ENCODE assay signal across 21 cellular contexts in genomic region chr22:46635756-46636155, GRCh38. TPM values are rescaled to one million over a fixed set of nuclear protein-coding genes. Genes with fewer than 3 reads are reported as not detected.
DNase-seq lines count a peak whose midpoint lies in the region; ATAC-seq, FAIRE-seq and TF ChIP-seq lines count a peak whose summit lies in the region.
"Had no signal": no experiment of that assay in that cellular context is flagged by ENCODE, and none has a peak within 500 bp of the region (broad histone marks: within the 10 kb centered on the region; RNA-seq: fewer than 3 reads in every experiment).

No MANE protein-coding gene starts in this region.

- H3K4me3 ChIP-seq in HepG2 (replicated peaks in 1 of 3; ENCODE audit: insufficient read depth in 1 of 3, low read depth in 2 of 3, low read length in 3 of 3) (no peak overlapping the region), transverse colon (no peak overlapping the region)
- H3K4me3 ChIP-seq: gastroesophageal sphincter, HAP-1, sigmoid colon, vagina had no signal

- peaks cover 2% of the 10 kb centered on the region for H3K36me3 Mint-ChIP-seq in activated naive CD4-positive, alpha-beta T cell treated with anti-CD3 and anti-CD28 coated beads, Interleukin-2, amount 10 ng/mL, durations not matched to agents 7 days and 5 days
- no peaks in the 10 kb centered on the region for H3K36me3 Mint-ChIP-seq in WTC11
- no peaks in the 10 kb centered on the region for H3K36me3 Mint-ChIP-seq in activated T-helper 2 cell treated with anti-CD3 and anti-CD28 coated beads, Interferon-gamma antibody, Interleukin-2, Interleukin-4, amounts not matched to agents 10 μg/mL and 5 μg/mL and 100 μg/mL, durations not matched to agents 14 hours and 24 hours and 36 hours (ENCODE audit: low read depth)
- H3K36me3 Mint-ChIP-seq: activated naive CD8-positive, alpha-beta T cell had no signal

- TF ChIP-seq EP300 in HepG2 (IDR thresholded peaks at IDR 0.05; ENCODE audit: low read depth in 2 of 2, low read length in 2 of 2) = no peak
- no peak for TF ChIP-seq EP300 in HepG2 (CRISPR knock-in tag; IDR thresholded peaks at IDR 0.05; ENCODE audit: borderline replicate concordance)
- no peak for TF ChIP-seq EP300 in transverse colon (IDR thresholded peaks at IDR 0.05; ENCODE audit: low read depth)

- no peaks in the 10 kb centered on the region for H4K20me1 ChIP-seq in HepG2 (ENCODE audit: insufficient read depth, low read length)

- H3K36me3 ChIP-seq in HepG2 (replicated peaks in 1 of 2; ENCODE audit: control insufficient read depth in 1 of 2, insufficient read depth in 2 of 2, low read length in 2 of 2) (no peaks in the 10 kb centered on the region), transverse colon (no peaks in the 10 kb centered on the region)
- H3K36me3 ChIP-seq: HAP-1, sigmoid colon, vagina had no signal

- H3K27me3 ChIP-seq in HepG2 (ENCODE audit: control insufficient read depth in 1 of 2, insufficient read depth in 2 of 2, low read length in 2 of 2) = no peaks in the 10 kb centered on the region
- H3K27me3 ChIP-seq in transverse colon = no peaks in the 10 kb centered on the region
- H3K27me3 ChIP-seq: gastroesophageal sphincter, sigmoid colon, vagina had no signal

- H3K4me1 Mint-ChIP-seq in activated naive CD4-positive, alpha-beta T cell treated with anti-CD3 and anti-CD28 coated beads, Interleukin-2, amount 10 ng/mL, durations not matched to agents 7 days and 5 days = peaks cover 3% of the 10 kb centered on the region
- H3K4me1 Mint-ChIP-seq in WTC11 = peaks cover 17% of the 10 kb centered on the region
- H3K4me1 Mint-ChIP-seq in activated T-helper 2 cell treated with anti-CD3 and anti-CD28 coated beads, Interferon-gamma antibody, Interleukin-2, Interleukin-4, amounts not matched to agents 10 μg/mL and 5 μg/mL and 100 μg/mL, durations not matched to agents 14 hours and 24 hours and 36 hours (ENCODE audit: low read depth) = no peaks in the 10 kb centered on the region

- WGBS in HepG2 (ENCODE audit: low lambda C conversion rate) = 44% methylated on average over 1 of the region's 11 CpGs
- WGBS in transverse colon (ENCODE audit: low coverage in 1 of 2), 2 donors = 82% methylated on average over 9 of the region's 11 CpGs; no CpG with 5 or more reads in 1 of the 2 donors

- H3K9me3 Mint-ChIP-seq in activated naive CD4-positive, alpha-beta T cell treated with anti-CD3 and anti-CD28 coated beads, Interleukin-2, amount 10 ng/mL, durations not matched to agents 7 days and 5 days = no peaks in the 10 kb centered on the region
- H3K9me3 Mint-ChIP-seq in WTC11 = no peaks in the 10 kb centered on the region
- H3K9me3 Mint-ChIP-seq in activated T-helper 2 cell treated with anti-CD3 and anti-CD28 coated beads, Interferon-gamma antibody, Interleukin-2, Interleukin-4, amounts not matched to agents 10 μg/mL and 5 μg/mL and 100 μg/mL, durations not matched to agents 14 hours and 24 hours and 36 hours = no peaks in the 10 kb centered on the region
- H3K9me3 Mint-ChIP-seq: nephron; stimulated activated effector memory CD8-positive, alpha-beta T cell treated with anti-CD3 and anti-CD28 coated beads, Interleukin-12 subunit alpha, Interleukin-12 subunit beta, amount 100 ng/mL, for 72 hours had no signal

- H3K4me2 ChIP-seq in HepG2 (ENCODE audit: low read depth, low read length) = no peak overlapping the region

- no peak for FAIRE-seq in HepG2 (lab: Jason Lieb, UNC)
- FAIRE-seq: keratinocyte had no signal

- peak; percentile 35 for DNase-seq in activated naive CD4-positive, alpha-beta T cell treated with anti-CD3 and anti-CD28 coated beads, Interleukin-2, amount 10 ng/mL, durations not matched to agents 7 days and 5 days
- no peak for DNase-seq in activated naive CD4-positive, alpha-beta T cell (lab: John Stamatoyannopoulos, UW)
- DNase-seq in WTC11 (ENCODE audit: low spot score) = peak; percentile 38
- DNase-seq in HepG2 (ENCODE audit: low spot score) = no peak
- no peak for DNase-seq in transverse colon
- no peak for DNase-seq in NCI-H774 (lab: John Stamatoyannopoulos, UW)
- DNase-seq in activated T-helper 2 cell treated with anti-CD3 and anti-CD28 coated beads, Interferon-gamma antibody, Interleukin-2, Interleukin-4, amounts not matched to agents 10 μg/mL and 5 μg/mL and 100 μg/mL, durations not matched to agents 14 hours and 24 hours and 36 hours (ENCODE audit: low spot score) = no peak
- DNase-seq: activated T-cell treated with anti-CD3 and anti-CD28 coated beads for 4 hours; Calu3; central memory CD4-positive, alpha-beta T cell; NCI-H1417 treated with DMSO at 0.1 percent for 48 hours; sigmoid colon had no signal

- no peak overlapping the region for H3K9ac ChIP-seq in HepG2 (ENCODE audit: insufficient read depth, low read depth, low read length)

- POLR2A ChIA-PET in WTC11 (lab: Charles Lee) = interaction anchor here (1.1 kb wide), 1 partner anchor 8 kb away, joined by 3 read pairs; no protein-coding TSS in a partner anchor
- POLR2A ChIA-PET in HepG2 (lab: Yijun Ruan, JAX) = interaction anchor here (1.3 kb wide), 2 partner anchors 16 to 26 kb away, joined by 4 to 7 read pairs; no protein-coding TSS in a partner anchor

- no peak overlapping the region for H3K4me3 Mint-ChIP-seq in activated naive CD4-positive, alpha-beta T cell treated with anti-CD3 and anti-CD28 coated beads, Interleukin-2, amount 10 ng/mL, durations not matched to agents 7 days and 5 days
- no peak overlapping the region for H3K4me3 Mint-ChIP-seq in WTC11
- no peak overlapping the region for H3K4me3 Mint-ChIP-seq in activated T-helper 2 cell treated with anti-CD3 and anti-CD28 coated beads, Interferon-gamma antibody, Interleukin-2, Interleukin-4, amounts not matched to agents 10 μg/mL and 5 μg/mL and 100 μg/mL, durations not matched to agents 14 hours and 24 hours and 36 hours (ENCODE audit: low read depth)
- H3K4me3 Mint-ChIP-seq: activated naive CD8-positive, alpha-beta T cell; nephron; stimulated activated effector memory CD8-positive, alpha-beta T cell treated with anti-CD3 and anti-CD28 coated beads, Interleukin-12 subunit alpha, Interleukin-12 subunit beta, amount 100 ng/mL, for 72 hours had no signal

- H2AFZ ChIP-seq in HepG2 (ENCODE audit: low read length) = no peak overlapping the region

- no TSS peak for BruUV-seq in HepG2 (replicated peaks; lab: Mats Ljungman, UMichigan)

- no peaks in the 10 kb centered on the region for H3K79me2 ChIP-seq in HepG2 (ENCODE audit: insufficient read depth, low read length)

- no peaks in the 10 kb centered on the region for H3K27me3 Mint-ChIP-seq in activated naive CD4-positive, alpha-beta T cell treated with anti-CD3 and anti-CD28 coated beads, Interleukin-2, amount 10 ng/mL, durations not matched to agents 7 days and 5 days
- H3K27me3 Mint-ChIP-seq in WTC11 (ENCODE audit: low read depth) = no peaks in the 10 kb centered on the region
- H3K27me3 Mint-ChIP-seq in activated T-helper 2 cell treated with anti-CD3 and anti-CD28 coated beads, Interferon-gamma antibody, Interleukin-2, Interleukin-4, amounts not matched to agents 10 μg/mL and 5 μg/mL and 100 μg/mL, durations not matched to agents 14 hours and 24 hours and 36 hours (ENCODE audit: low read depth) = no peaks in the 10 kb centered on the region
- H3K27me3 Mint-ChIP-seq: activated naive CD8-positive, alpha-beta T cell had no signal

- peak; percentile 33; the same call in 1 of the 2 replicates for TF ChIP-seq RAD21 in HepG2 (CRISPR knock-in tag; IDR thresholded peaks at IDR 0.05)

- in situ Hi-C loops in HepG2 (cut with HindIII; ENCODE audit: extremely low pct_ligation_motif_present, low pct_unique_long_range_greater_than_20kb) (no loop called here), transverse colon (cut with MboI; ENCODE audit: low pct_ligation_motif_present in 1 of 4, low pct_unique_long_range_greater_than_20kb in 1 of 4, low sequenced_read_pairs in 3 of 4) (no loop called here)

- H3K27ac ChIP-seq in HepG2 (ENCODE audit: extremely low read length, insufficient read depth, low read length) (peak overlapping the region; percentile 51), transverse colon (peak overlapping the region in 3 of 4 donors; percentile 17 to 63 (median 42))
- H3K27ac ChIP-seq: vagina had no signal

- no peaks in the 10 kb centered on the region for H3K9me3 ChIP-seq in HepG2 (ENCODE audit: low read length)
- no peaks in the 10 kb centered on the region for H3K9me3 ChIP-seq in transverse colon
- H3K9me3 ChIP-seq: gastroesophageal sphincter, HAP-1, sigmoid colon, vagina had no signal

- no peak for TF ChIP-seq POLR2A in HepG2 (IDR thresholded peaks at IDR 0.05; ENCODE audit: insufficient read depth in 1 of 2, low read depth in 2 of 2, low read length in 2 of 2)
- TF ChIP-seq POLR2A in transverse colon (IDR thresholded peaks at IDR 0.05) = no peak

- CTCF ChIA-PET in activated naive CD4-positive, alpha-beta T cell treated with anti-CD3 and anti-CD28 coated beads, Interleukin-2, amount 10 ng/mL, durations not matched to agents 7 days and 5 days (lab: Charles Lee) = interaction anchor here (1.9 kb wide), 1 partner anchor 72 kb away, joined by 6 read pairs; no protein-coding TSS in a partner anchor
- CTCF ChIA-PET in WTC11 (lab: Charles Lee) (interaction anchor here (0.8 to 2.6 kb wide), 4 partner anchors 8 to 72 kb away, joined by 3 to 28 read pairs (median 4); no protein-coding TSS in a partner anchor), HepG2 (lab: Yijun Ruan, JAX; ENCODE audit: low intra/inter-chr PET ratio, low total read pairs) (interaction anchor here (0.7 kb wide), 1 partner anchor 72 kb away, joined by 3 read pairs; no protein-coding TSS in a partner anchor)

- peaks cover 59% of the 10 kb centered on the region for H3K4me1 ChIP-seq in HepG2 (ENCODE audit: insufficient read depth, low read length)
- H3K4me1 ChIP-seq in transverse colon = peaks cover 0 to 28% (median 5%) of the 10 kb centered on the region in 4 donors
- H3K4me1 ChIP-seq: HAP-1 had no signal

- TF ChIP-seq CTCF in WTC11 (IDR thresholded peaks at IDR 0.05) (no peak), HepG2 (CRISPR knock-in tag; IDR thresholded peaks at IDR 0.05) (peak; percentile 48; the same call in 1 of the 2 replicates), transverse colon (IDR thresholded peaks at IDR 0.05) (no peak)

- intact Hi-C loops in HepG2 (cut with micrococcal nuclease; ENCODE audit: unreplicated experiment) = loop anchor here (5.0 kb wide), 1 partner anchor 73 kb away; no protein-coding TSS in a partner anchor
- intact Hi-C loops in transverse colon (cut with DNase I; ENCODE audit: low total_unique reads) = no loop called here
- intact Hi-C loops in activated T-helper 2 cell treated with anti-CD3 and anti-CD28 coated beads, Interferon-gamma antibody, Interleukin-2, Interleukin-4, amounts not matched to agents 10 μg/mL and 5 μg/mL and 100 μg/mL, durations not matched to agents 14 hours and 24 hours and 36 hours (cut with micrococcal nuclease) = no loop called here

- ATAC-seq in WTC11 = peak; percentile 68
- ATAC-seq in HepG2 = peak; percentile 57
- no peak for ATAC-seq in HG03045 (IDR thresholded peaks at IDR 0.05; ENCODE audit: unreplicated experiment)
- ATAC-seq: activated CD4-positive, CD25-positive, alpha-beta regulatory T cell treated with anti-CD3 and anti-CD28 coated beads, Interleukin-2, amount 50 U/mL, for 24 hours; gastroesophageal sphincter; stimulated activated effector memory CD8-positive, alpha-beta T cell treated with anti-CD3 and anti-CD28 coated beads, Interleukin-12 subunit alpha, Interleukin-12 subunit beta, amount 100 ng/mL, for 72 hours had no signal

- no peak overlapping the region for H3K27ac Mint-ChIP-seq in activated naive CD4-positive, alpha-beta T cell treated with anti-CD3 and anti-CD28 coated beads, Interleukin-2, amount 10 ng/mL, durations not matched to agents 7 days and 5 days
- no peak overlapping the region for H3K27ac Mint-ChIP-seq in WTC11
- H3K27ac Mint-ChIP-seq in activated T-helper 2 cell treated with anti-CD3 and anti-CD28 coated beads, Interferon-gamma antibody, Interleukin-2, Interleukin-4, amounts not matched to agents 10 μg/mL and 5 μg/mL and 100 μg/mL, durations not matched to agents 14 hours and 24 hours and 36 hours = no peak overlapping the region
- H3K27ac Mint-ChIP-seq: activated naive CD8-positive, alpha-beta T cell; stimulated activated effector memory CD8-positive, alpha-beta T cell treated with anti-CD3 and anti-CD28 coated beads, Interleukin-12 subunit alpha, Interleukin-12 subunit beta, amount 100 ng/mL, for 72 hours had no signal

RNA-seq across cellular contexts. Expression of gene GRAMD4, which starts 15.6 kb away (rescaled TPM):
- total RNA-seq in WTC11 (2021) = 32.8 to 41.0 TPM (median 33.1 TPM) in 3 replicates
- 12.9 and 15.7 TPM in 2 replicates for total RNA-seq in HepG2 (2016; rRNA removed; fragmentation: Illumina TruSeq; extraction: Trizol)
- 14.1 and 16.3 TPM in 2 replicates for total RNA-seq in HepG2 (2016; cell fraction: cytosol; rRNA removed; fragmentation: Illumina TruSeq; extraction: Trizol; ENCODE audit: low read depth)
- total RNA-seq in HepG2 (2016; cell fraction: insoluble cytoplasmic fraction; rRNA removed; fragmentation: Illumina TruSeq; extraction: Trizol) = 6.4 and 16.5 TPM in 2 replicates
- 12.4 and 12.8 TPM in 2 replicates for total RNA-seq in HepG2 (2016; cell fraction: membrane; rRNA removed; fragmentation: Illumina TruSeq; extraction: Trizol)
- total RNA-seq in HepG2 (2016; cell fraction: nucleus; rRNA removed; fragmentation: Illumina TruSeq; extraction: Trizol) = 23.1 and 33.6 TPM in 2 replicates
- 15.2 and 16.8 TPM in 2 replicates for polyA plus RNA-seq in HepG2 (2011; rRNA removed)
- 9.6 and 13.3 TPM in 2 replicates for polyA plus RNA-seq in HepG2 (2011; cell fraction: cytosol; rRNA removed)
- 31.6 and 32.7 TPM in 2 replicates for polyA plus RNA-seq in HepG2 (2011; cell fraction: nucleus; rRNA removed)
- polyA plus RNA-seq in HepG2 (2012) = 11.1 and 12.7 TPM in 2 replicates
- 2.2 and 2.8 TPM in 2 replicates for polyA plus RNA-seq in HepG2 (2016; cell fraction: cytosol; fragmentation: Illumina TruSeq; extraction: Trizol; ENCODE audit: low read depth)
- 5.3 and 6.3 TPM in 2 replicates for polyA plus RNA-seq in HepG2 (2016; cell fraction: insoluble cytoplasmic fraction; fragmentation: Illumina TruSeq; extraction: Trizol; ENCODE audit: low read depth)
- 4.4 and 6.1 TPM in 2 replicates for polyA plus RNA-seq in HepG2 (2016; cell fraction: membrane; fragmentation: Illumina TruSeq; extraction: Trizol; ENCODE audit: low read depth)
- 20.4 and 22.4 TPM in 2 replicates for polyA plus RNA-seq in HepG2 (2016; cell fraction: nucleus; fragmentation: Illumina TruSeq; extraction: Trizol; ENCODE audit: insufficient read depth, low read depth)
- polyA minus RNA-seq in HepG2 (2011; rRNA and poly(A)+ RNA removed; ENCODE audit: low replicate concordance) = 27.9 and 38.7 TPM in 2 replicates
- 10.0 and 13.9 TPM in 2 replicates for polyA minus RNA-seq in HepG2 (2011; cell fraction: cytosol; rRNA and poly(A)+ RNA removed)
- 18.5 and 30.2 TPM in 2 replicates for polyA minus RNA-seq in HepG2 (2011; cell fraction: nucleus; rRNA and poly(A)+ RNA removed)
- total RNA-seq in transverse colon = 100 to 1,000 TPM; 146 to 981 (median 258) TPM
- 90.8 and 91.6 TPM in 2 replicates for total RNA-seq in activated T-helper 2 cell treated with anti-CD3 and anti-CD28 coated beads, Interferon-gamma antibody, Interleukin-2, Interleukin-4, amounts not matched to agents 10 μg/mL and 5 μg/mL and 100 μg/mL, durations not matched to agents 14 hours and 24 hours and 36 hours

Comparison
In these comparisons a context has a peak if more than half of its experiments do, and no peak if none do; other contexts are left out.
1. DNase-seq: peak in activated naive CD4-positive, alpha-beta T cell treated with anti-CD3 and anti-CD28 coated beads, Interleukin-2, amount 10 ng/mL, durations not matched to agents 7 days and 5 days (single experiment) and WTC11 (single experiment); none in activated naive CD4-positive, alpha-beta T cell (0 of 4), HepG2 (single experiment), transverse colon (single experiment), NCI-H774 (single experiment) and activated T-helper 2 cell treated with anti-CD3 and anti-CD28 coated beads, Interferon-gamma antibody, Interleukin-2, Interleukin-4, amounts not matched to agents 10 μg/mL and 5 μg/mL and 100 μg/mL, durations not matched to agents 14 hours and 24 hours and 36 hours (single experiment).